Comparison of ENCODE assay signal across 1 cellular context in the genomic region with DNA sequence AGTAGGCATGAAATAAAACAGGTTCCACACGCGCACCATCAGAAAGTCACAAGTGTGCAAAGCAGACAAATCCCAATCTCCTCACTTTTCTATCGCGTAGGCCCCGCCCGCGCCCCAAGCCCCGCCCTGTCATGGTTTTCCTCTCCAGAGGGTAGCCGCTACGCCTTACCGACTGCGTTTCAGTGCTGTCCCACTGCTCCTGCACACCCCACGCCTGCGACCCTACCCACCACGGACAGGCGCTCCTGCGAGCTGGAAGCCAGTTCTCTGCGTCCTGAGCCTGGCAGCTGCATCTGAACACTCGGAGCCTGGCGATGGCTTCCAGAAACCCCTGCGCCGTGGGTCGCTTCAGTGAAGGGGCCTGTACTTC.
A peak's percentile ranks its signal among the peaks of the same experiment; 100 is the strongest.
TF ChIP-seq lines count a peak whose summit lies in the region.

No MANE protein-coding gene starts in this region.

TF ChIP-seq in A549, 52 proteins besides CTCF, POLR2A, EP300 and RAD21:
- TF ChIP-seq MAFK (IDR thresholded peaks at IDR 0.05; ENCODE audit: partially characterized antibody) (no peak), RNF2 (IDR thresholded peaks at IDR 0.05; ENCODE audit: borderline replicate concordance, low read depth) (no peak), KDM5A (IDR thresholded peaks at IDR 0.05) (no peak), HEYL (CRISPR knock-in tag; IDR thresholded peaks at IDR 0.05) (no peak), FOXS1 (CRISPR knock-in tag; IDR thresholded peaks at IDR 0.05) (0 out of 2 replicates have a peak, but pooled peaks have one; percentile 9)
- TF ChIP-seq, protein P1, sequence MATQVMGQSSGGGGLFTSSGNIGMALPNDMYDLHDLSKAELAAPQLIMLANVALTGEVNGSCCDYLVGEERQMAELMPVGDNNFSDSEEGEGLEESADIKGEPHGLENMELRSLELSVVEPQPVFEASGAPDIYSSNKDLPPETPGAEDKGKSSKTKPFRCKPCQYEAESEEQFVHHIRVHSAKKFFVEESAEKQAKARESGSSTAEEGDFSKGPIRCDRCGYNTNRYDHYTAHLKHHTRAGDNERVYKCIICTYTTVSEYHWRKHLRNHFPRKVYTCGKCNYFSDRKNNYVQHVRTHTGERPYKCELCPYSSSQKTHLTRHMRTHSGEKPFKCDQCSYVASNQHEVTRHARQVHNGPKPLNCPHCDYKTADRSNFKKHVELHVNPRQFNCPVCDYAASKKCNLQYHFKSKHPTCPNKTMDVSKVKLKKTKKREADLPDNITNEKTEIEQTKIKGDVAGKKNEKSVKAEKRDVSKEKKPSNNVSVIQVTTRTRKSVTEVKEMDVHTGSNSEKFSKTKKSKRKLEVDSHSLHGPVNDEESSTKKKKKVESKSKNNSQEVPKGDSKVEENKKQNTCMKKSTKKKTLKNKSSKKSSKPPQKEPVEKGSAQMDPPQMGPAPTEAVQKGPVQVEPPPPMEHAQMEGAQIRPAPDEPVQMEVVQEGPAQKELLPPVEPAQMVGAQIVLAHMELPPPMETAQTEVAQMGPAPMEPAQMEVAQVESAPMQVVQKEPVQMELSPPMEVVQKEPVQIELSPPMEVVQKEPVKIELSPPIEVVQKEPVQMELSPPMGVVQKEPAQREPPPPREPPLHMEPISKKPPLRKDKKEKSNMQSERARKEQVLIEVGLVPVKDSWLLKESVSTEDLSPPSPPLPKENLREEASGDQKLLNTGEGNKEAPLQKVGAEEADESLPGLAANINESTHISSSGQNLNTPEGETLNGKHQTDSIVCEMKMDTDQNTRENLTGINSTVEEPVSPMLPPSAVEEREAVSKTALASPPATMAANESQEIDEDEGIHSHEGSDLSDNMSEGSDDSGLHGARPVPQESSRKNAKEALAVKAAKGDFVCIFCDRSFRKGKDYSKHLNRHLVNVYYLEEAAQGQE (IDR thresholded peaks at IDR 0.05): no peak
